Comparison of ENCODE assay signal across 1 cellular context in genomic region chr2:219985017-219985416, GRCh38.
TF ChIP-seq lines count a peak whose summit lies in the region.

No MANE protein-coding gene starts in this region.

TF ChIP-seq in GM12878, 131 proteins besides CTCF, POLR2A, EP300 and RAD21 (continued from another document):
- no peak for TF ChIP-seq E2F4 (IDR thresholded peaks at IDR 0.05; ENCODE audit: low read depth, low read length)
